8 cellular contexts compared by ENCODE assay signal in genomic region chrX:49915352-49916222, GRCh38. TPM values are rescaled to one million over a fixed set of nuclear protein-coding genes. Genes with fewer than 3 reads are reported as not detected.
A peak's percentile ranks its signal among the peaks of the same experiment; 100 is the strongest.
DNase-seq lines count a peak whose midpoint lies in the region; ATAC-seq and TF ChIP-seq lines count a peak whose summit lies in the region.

No MANE protein-coding gene starts in this region.

- H3K9me3 Mint-ChIP-seq in endothelial cell (ENCODE audit: unreplicated experiment): no peaks in the 10 kb centered on the region
- H3K9me3 Mint-ChIP-seq in naive thymus-derived CD8-positive, alpha-beta T cell: no peaks in the 10 kb centered on the region

- intact Hi-C loops in vagina (cut with DNase I): loop anchor here (5.0 kb wide), 1 partner anchor 287 kb away; the partner anchor contains the start of genes AKAP4 and CCNB3

- no peaks in the 10 kb centered on the region for H3K27me3 Mint-ChIP-seq in endothelial cell (ENCODE audit: unreplicated experiment)
- H3K27me3 Mint-ChIP-seq in naive thymus-derived CD8-positive, alpha-beta T cell: no peaks in the 10 kb centered on the region

- peak; percentile 24 for DNase-seq in activated T-cell treated with anti-CD3 and anti-CD28 coated beads for 1 hour (ENCODE audit: low read depth)
- DNase-seq in activated T-cell treated with anti-CD3 and anti-CD28 coated beads, Interleukin-2, amount 50 U/mL, for 1 hour: no peak
- DNase-seq in NCI-H226: peak; percentile 23
- DNase-seq in activated CD4-positive, alpha-beta T cell treated with anti-CD3 and anti-CD28 coated beads for 1 hour: peak; percentile 12
- peak; percentile 35 for DNase-seq in endothelial cell (ENCODE audit: low spot score)
- DNase-seq in naive thymus-derived CD8-positive, alpha-beta T cell: peak; percentile 10 to 66 (median 41)
- DNase-seq in vagina (ENCODE audit: extremely low spot score in 2 of 2): no peak

- no peak overlapping the region for H3K27ac Mint-ChIP-seq in endothelial cell (ENCODE audit: unreplicated experiment)
- H3K27ac Mint-ChIP-seq in naive thymus-derived CD8-positive, alpha-beta T cell: no peak overlapping the region

- H3K4me1 ChIP-seq in vagina: no peaks in the 10 kb centered on the region

- H3K27ac ChIP-seq in vagina: no peak overlapping the region

- H3K36me3 ChIP-seq in vagina: no peaks in the 10 kb centered on the region

- H3K4me1 Mint-ChIP-seq in endothelial cell (ENCODE audit: unreplicated experiment): no peaks in the 10 kb centered on the region
- peaks cover under 1 to 5% (median 3%) of the 10 kb centered on the region in 4 donors for H3K4me1 Mint-ChIP-seq in naive thymus-derived CD8-positive, alpha-beta T cell

- peak; percentile 78 for ATAC-seq in HG02571 (IDR thresholded peaks at IDR 0.05; ENCODE audit: unreplicated experiment)
- peak; percentile 67 to 83 for ATAC-seq in naive thymus-derived CD8-positive, alpha-beta T cell

- H3K36me3 Mint-ChIP-seq in endothelial cell (ENCODE audit: low read depth, unreplicated experiment): no peaks in the 10 kb centered on the region
- H3K36me3 Mint-ChIP-seq in naive thymus-derived CD8-positive, alpha-beta T cell: no peaks in the 10 kb centered on the region

- H3K4me3 Mint-ChIP-seq in endothelial cell (ENCODE audit: unreplicated experiment): no peak overlapping the region
- H3K4me3 Mint-ChIP-seq in naive thymus-derived CD8-positive, alpha-beta T cell: no peak overlapping the region

- TF ChIP-seq CTCF in endothelial cell (IDR thresholded peaks at IDR 0.05; ENCODE audit: unreplicated experiment): peak; percentile 59
- TF ChIP-seq CTCF in vagina (IDR thresholded peaks at IDR 0.05): peak; percentile 57 to 83 (median 61)

- H3K4me3 ChIP-seq in vagina: no peak overlapping the region

- no peak for TF ChIP-seq POLR2A in vagina (IDR thresholded peaks at IDR 0.05)

- H3K9me3 ChIP-seq in vagina: no peaks in the 10 kb centered on the region

- POLR2A ChIA-PET in naive thymus-derived CD8-positive, alpha-beta T cell (lab: Charles Lee): no interaction called here

- H3K27me3 ChIP-seq in vagina: no peaks in the 10 kb centered on the region

RNA-seq across cellular contexts. Expression of gene CLCN5, which starts 6.8 kb away (rescaled TPM):
- total RNA-seq in endothelial cell (ENCODE audit: unreplicated experiment) (5.7 TPM), vagina (4.9 TPM)
- total RNA-seq in naive thymus-derived CD8-positive, alpha-beta T cell: 1 to 10 TPM; 1.5 to 2.5 TPM
- polyA plus RNA-seq in naive thymus-derived CD8-positive, alpha-beta T cell: 1 to 10 TPM in 1 of 3 donors, under 1 TPM in 2; 0.72 to 1.1 (median 0.92) TPM

RNA-seq across cellular contexts. Expression of gene USP27X, which starts 36.3 kb away (rescaled TPM):
- 6.6 TPM for total RNA-seq in endothelial cell (ENCODE audit: unreplicated experiment)
- total RNA-seq in naive thymus-derived CD8-positive, alpha-beta T cell: 1 to 10 TPM; 5.7 to 6.5 TPM
- polyA plus RNA-seq in naive thymus-derived CD8-positive, alpha-beta T cell: under 1 TPM; 0.30 to 0.60 (median 0.39) TPM
- total RNA-seq in vagina: 2.9 TPM

Comparison
In these comparisons a context has a peak if more than half of its experiments do, and no peak if none do; other contexts are left out.
1. DNase-seq: peak in activated T-cell treated with anti-CD3 and anti-CD28 coated beads for 1 hour (single experiment), NCI-H226 (single experiment), activated CD4-positive, alpha-beta T cell treated with anti-CD3 and anti-CD28 coated beads for 1 hour (single experiment), endothelial cell (single experiment) and naive thymus-derived CD8-positive, alpha-beta T cell (10 of 10); none in activated T-cell treated with anti-CD3 and anti-CD28 coated beads, Interleukin-2, amount 50 U/mL, for 1 hour (single experiment) and vagina (0 of 2).